In the genomic region with DNA sequence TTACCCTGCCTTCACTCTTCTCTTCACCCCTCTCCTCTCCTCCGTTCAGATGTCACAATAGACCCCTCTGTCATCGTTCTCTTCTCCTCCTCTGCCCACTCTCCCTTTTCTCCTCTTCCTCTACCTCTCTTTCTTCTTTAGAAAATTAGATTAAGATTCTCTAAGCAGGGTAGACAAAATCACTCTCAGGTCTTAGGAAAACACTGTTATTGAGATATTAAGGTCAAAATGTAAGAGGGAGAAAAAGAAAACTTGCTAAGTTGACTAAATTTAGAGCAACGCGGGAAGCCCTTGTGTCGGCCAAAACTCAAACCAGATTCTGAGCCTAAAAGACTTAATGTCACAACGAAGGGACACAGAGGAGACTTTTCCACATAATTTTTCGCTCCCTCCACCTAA, we compare ENCODE assay signal across 1 cellular context.
TF ChIP-seq lines count a peak whose summit lies in the region.

No MANE protein-coding gene starts in this region.

TF ChIP-seq in endothelial cell of umbilical vein, 7 proteins besides CTCF, POLR2A, EP300 and RAD21 (continued from another document):
- TF ChIP-seq JUN (IDR thresholded peaks at IDR 0.05; ENCODE audit: borderline replicate concordance, insufficient read depth, insufficient read length, low read depth) = no peak
- TF ChIP-seq FOS (IDR thresholded peaks at IDR 0.05; ENCODE audit: borderline replicate concordance, insufficient read depth, low read length) = no peak
